In genomic region chr11:86477495-86478155, GRCh38 we compare ENCODE assay signal across 1 cellular context.
TF ChIP-seq lines count a peak whose summit lies in the region.

No MANE protein-coding gene starts in this region.

TF ChIP-seq in SK-N-SH, 30 proteins besides CTCF, POLR2A, EP300 and RAD21 (continued from another document):
- no peak for TF ChIP-seq CHD2 (IDR thresholded peaks at IDR 0.05; ENCODE audit: low read length, partially characterized antibody)
- TF ChIP-seq TCF12 (IDR thresholded peaks at IDR 0.05), result no peak
- no peak for TF ChIP-seq PBX3 (IDR thresholded peaks at IDR 0.05)
- no peak for TF ChIP-seq SIN3A (IDR thresholded peaks at IDR 0.05; ENCODE audit: borderline replicate concordance, low read depth, low read length)
- no peak for TF ChIP-seq ELF1 (IDR thresholded peaks at IDR 0.05)
- TF ChIP-seq, protein P1, sequence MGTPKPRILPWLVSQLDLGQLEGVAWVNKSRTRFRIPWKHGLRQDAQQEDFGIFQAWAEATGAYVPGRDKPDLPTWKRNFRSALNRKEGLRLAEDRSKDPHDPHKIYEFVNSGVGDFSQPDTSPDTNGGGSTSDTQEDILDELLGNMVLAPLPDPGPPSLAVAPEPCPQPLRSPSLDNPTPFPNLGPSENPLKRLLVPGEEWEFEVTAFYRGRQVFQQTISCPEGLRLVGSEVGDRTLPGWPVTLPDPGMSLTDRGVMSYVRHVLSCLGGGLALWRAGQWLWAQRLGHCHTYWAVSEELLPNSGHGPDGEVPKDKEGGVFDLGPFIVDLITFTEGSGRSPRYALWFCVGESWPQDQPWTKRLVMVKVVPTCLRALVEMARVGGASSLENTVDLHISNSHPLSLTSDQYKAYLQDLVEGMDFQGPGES (IDR thresholded peaks at IDR 0.05; ENCODE audit: low read depth, low read length), result no peak
- no peak for TF ChIP-seq TAF1 (IDR thresholded peaks at IDR 0.05; ENCODE audit: borderline replicate concordance, low read depth, low read length)
- TF ChIP-seq, protein P2, sequence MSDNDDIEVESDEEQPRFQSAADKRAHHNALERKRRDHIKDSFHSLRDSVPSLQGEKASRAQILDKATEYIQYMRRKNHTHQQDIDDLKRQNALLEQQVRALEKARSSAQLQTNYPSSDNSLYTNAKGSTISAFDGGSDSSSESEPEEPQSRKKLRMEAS (IDR thresholded peaks at IDR 0.05; ENCODE audit: low read depth), result no peak
- TF ChIP-seq TEAD4 (IDR thresholded peaks at IDR 0.05; ENCODE audit: borderline replicate concordance, insufficient read depth), result no peak
- no peak for TF ChIP-seq RFX5 (IDR thresholded peaks at IDR 0.05; ENCODE audit: low read length)
